8 cellular contexts compared by ENCODE assay signal in the genomic region with DNA sequence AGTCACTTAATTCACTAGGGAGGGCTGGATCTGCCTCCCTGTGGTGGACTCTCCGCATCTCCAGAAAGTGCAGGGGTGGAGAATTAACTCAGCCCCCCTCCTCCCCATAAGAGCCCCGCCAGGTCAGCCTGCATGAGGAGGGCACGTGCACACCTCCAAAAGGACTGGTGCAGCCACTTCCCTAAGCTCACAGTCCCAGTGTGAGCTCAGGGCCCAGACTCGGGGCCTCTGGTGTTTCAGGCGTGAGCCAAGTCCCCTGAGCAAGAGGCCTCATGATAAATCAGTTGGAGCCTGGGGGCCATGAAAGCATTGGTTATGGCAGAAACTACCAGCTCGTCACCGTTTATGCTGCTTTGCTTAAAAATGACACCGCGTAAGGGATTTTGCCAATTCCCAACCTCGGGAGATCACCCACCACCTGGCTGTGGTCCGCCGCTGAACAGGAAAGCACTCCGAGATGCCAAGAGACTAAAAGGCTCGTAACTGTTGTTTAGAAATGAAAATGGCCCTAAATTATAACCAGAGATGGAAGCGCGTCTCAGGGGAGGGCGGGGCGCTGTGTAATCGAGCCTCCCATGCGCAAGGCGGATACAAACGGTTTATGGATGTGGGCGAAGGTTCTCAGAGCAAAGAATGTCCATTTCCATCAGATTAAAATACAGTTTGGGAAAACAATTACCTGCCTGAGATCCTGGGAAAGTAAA.
DNase-seq lines count a peak whose midpoint lies in the region; ATAC-seq and TF ChIP-seq lines count a peak whose summit lies in the region.

No MANE protein-coding gene starts in this region.

- H3K9me3 ChIP-seq in Karpas-422 (ENCODE audit: low read length) (no peaks in the 10 kb centered on the region), hepatocyte (ENCODE audit: low read depth) (no peaks in the 10 kb centered on the region), stomach (no peaks in the 10 kb centered on the region), upper lobe of left lung (no peaks in the 10 kb centered on the region)

- H3K79me2 ChIP-seq in Karpas-422 (ENCODE audit: low read length) = peaks cover 96% of the 10 kb centered on the region
- no peaks in the 10 kb centered on the region for H3K79me2 ChIP-seq in hepatocyte

- peaks cover 43% of the 10 kb centered on the region for H3K4me1 Mint-ChIP-seq in activated CD4-positive, alpha-beta T cell treated with anti-CD3 and anti-CD28 coated beads, Interleukin-2, amount 10 ng/mL, durations not matched to agents 7 days and 5 days

- H3K4me3 Mint-ChIP-seq in activated CD4-positive, alpha-beta T cell treated with anti-CD3 and anti-CD28 coated beads, Interleukin-2, amount 10 ng/mL, durations not matched to agents 7 days and 5 days = no peak overlapping the region

- H4K20me1 ChIP-seq in Karpas-422 (ENCODE audit: insufficient read depth, low read depth, low read length) (peaks cover 41% of the 10 kb centered on the region), hepatocyte (ENCODE audit: insufficient read depth, poor library complexity, severe bottlenecking) (no peaks in the 10 kb centered on the region)

- TF ChIP-seq POLR2A in stomach (IDR thresholded peaks at IDR 0.05) (no peak), upper lobe of left lung (IDR thresholded peaks at IDR 0.05) (no peak)

- POLR2A ChIA-PET in activated CD4-positive, alpha-beta T cell treated with anti-CD3 and anti-CD28 coated beads, Interleukin-2, amount 10 ng/mL, durations not matched to agents 7 days and 5 days (lab: Charles Lee) = no interaction called here

- 60% methylated on average over 23 of the region's 23 CpGs for WGBS in hepatocyte (ENCODE audit: low lambda C conversion rate, missing lambda C conversion rate)
- WGBS in stomach, 5 donors = 55 to 73% (median 65%) methylated on average over 22 to 23 of the region's 23 CpGs
- WGBS in upper lobe of left lung, 2 donors = 83 to 90% methylated on average over 18 to 23 of the region's 23 CpGs

- H3K27me3 Mint-ChIP-seq in activated CD4-positive, alpha-beta T cell treated with anti-CD3 and anti-CD28 coated beads, Interleukin-2, amount 10 ng/mL, durations not matched to agents 7 days and 5 days = no peaks in the 10 kb centered on the region

- H3K36me3 ChIP-seq in Karpas-422 (ENCODE audit: insufficient read depth, low read length) (0 out of 2 replicates have a peak, but pooled peaks cover 4% of the 10 kb centered on the region), hepatocyte (replicated peaks; ENCODE audit: insufficient read depth, low read depth) (no peaks in the 10 kb centered on the region), stomach (no peaks in the 10 kb centered on the region), upper lobe of left lung (no peaks in the 10 kb centered on the region)

- H3K27ac ChIP-seq in Karpas-422 (ENCODE audit: low read length) (peak overlapping the region; percentile 50), VCaP (peak overlapping the region; percentile 19; the same call in 1 of the 2 replicates), hepatocyte (peak overlapping the region; percentile 72), stomach (peak overlapping the region in 3 of 5 donors; percentile 32 to 78 (median 68)), upper lobe of left lung (no peak overlapping the region)

- no peak overlapping the region for H3K27ac Mint-ChIP-seq in activated CD4-positive, alpha-beta T cell treated with anti-CD3 and anti-CD28 coated beads, Interleukin-2, amount 10 ng/mL, durations not matched to agents 7 days and 5 days

- H2AFZ ChIP-seq in Karpas-422 (ENCODE audit: low read length) (no peak overlapping the region), hepatocyte (no peak overlapping the region)

- H3K27me3 ChIP-seq in Karpas-422 (ENCODE audit: low read length) (no peaks in the 10 kb centered on the region), hepatocyte (no peaks in the 10 kb centered on the region), stomach (no peaks in the 10 kb centered on the region), upper lobe of left lung (no peaks in the 10 kb centered on the region)

- ATAC-seq in upper lobe of left lung (ENCODE audit: low FRiP score in 2 of 2) = no peak

- peaks cover 3% of the 10 kb centered on the region for H3K9me3 Mint-ChIP-seq in activated CD4-positive, alpha-beta T cell treated with anti-CD3 and anti-CD28 coated beads, Interleukin-2, amount 10 ng/mL, durations not matched to agents 7 days and 5 days

- CTCF ChIA-PET in activated CD4-positive, alpha-beta T cell treated with anti-CD3 and anti-CD28 coated beads, Interleukin-2, amount 10 ng/mL, durations not matched to agents 7 days and 5 days (lab: Charles Lee) = interaction anchor here (0.6 to 1.4 kb wide), 2 partner anchors 14 to 27 kb away, joined by 3 to 10 read pairs; no protein-coding TSS in a partner anchor

- peaks cover 51% of the 10 kb centered on the region for H3K36me3 Mint-ChIP-seq in activated CD4-positive, alpha-beta T cell treated with anti-CD3 and anti-CD28 coated beads, Interleukin-2, amount 10 ng/mL, durations not matched to agents 7 days and 5 days (ENCODE audit: low read depth)

- TF ChIP-seq CTCF in VCaP (conservative IDR thresholded peaks at IDR 0.05) (no peak), hepatocyte (IDR thresholded peaks at IDR 0.05; ENCODE audit: poor library complexity) (no peak), stomach (IDR thresholded peaks at IDR 0.05) (no peak), upper lobe of left lung (IDR thresholded peaks at IDR 0.05) (no peak)

- H3K4me1 ChIP-seq in Karpas-422 (ENCODE audit: low read length) (peaks cover 89% of the 10 kb centered on the region), hepatocyte (ENCODE audit: insufficient read depth) (peaks cover 31% of the 10 kb centered on the region), stomach (peaks cover 0 to 49% (median 23%) of the 10 kb centered on the region in 4 donors), upper lobe of left lung (peaks cover 0 to 10% (median 0%) of the 10 kb centered on the region in 4 donors)

- H3K4me3 ChIP-seq in Karpas-422 (ENCODE audit: low read length) = no peak overlapping the region
- H3K4me3 ChIP-seq in hepatocyte = no peak overlapping the region
- H3K4me3 ChIP-seq in stomach = peak overlapping the region in 3 of 4 donors; percentile 0 to 21 (median 18)
- H3K4me3 ChIP-seq in upper lobe of left lung = no peak overlapping the region

- no peak overlapping the region for H3K9ac ChIP-seq in Karpas-422 (ENCODE audit: low read length)

- no peaks in the 10 kb centered on the region for H3K9me2 ChIP-seq in Karpas-422 (replicated peaks; ENCODE audit: insufficient read depth, low read length)
- no peaks in the 10 kb centered on the region for H3K9me2 ChIP-seq in hepatocyte (replicated peaks; ENCODE audit: insufficient read depth)

- intact Hi-C loops in stomach (cut with DNase I; ENCODE audit: low total_unique reads) = no loop called here

- H3K4me2 ChIP-seq in Karpas-422 (ENCODE audit: low read depth, low read length, poor library complexity, severe bottlenecking) (peak overlapping the region; percentile 24), hepatocyte (peak overlapping the region; percentile 45)

- DNase-seq in Karpas-422 = peak; percentile 64
- DNase-seq in hepatocyte (ENCODE audit: low spot score) = peak; percentile 75
- DNase-seq in stomach = no peak
- no peak for DNase-seq in activated CD4-positive, alpha-beta T cell treated with anti-CD3 and anti-CD28 coated beads, Interleukin-2, amount 10 ng/mL, durations not matched to agents 7 days and 5 days
- no peak for DNase-seq in NCI-H510A treated with DMSO at 0.1 percent for 48 hours (lab: John Stamatoyannopoulos, UW)
- DNase-seq in GM19238 (ENCODE audit: insufficient read length, low spot score) = no peak
- no peak for DNase-seq in upper lobe of left lung

- no peak for TF ChIP-seq EP300 in stomach (IDR thresholded peaks at IDR 0.05)
- no peak for TF ChIP-seq EP300 in upper lobe of left lung (IDR thresholded peaks at IDR 0.05)

Comparison
In these comparisons a context has a peak if more than half of its experiments do, and no peak if none do; other contexts are left out.
1. DNase-seq: peak in Karpas-422 (single experiment) and hepatocyte (single experiment); none in stomach (single experiment), activated CD4-positive, alpha-beta T cell treated with anti-CD3 and anti-CD28 coated beads, Interleukin-2, amount 10 ng/mL, durations not matched to agents 7 days and 5 days (single experiment), NCI-H510A treated with DMSO at 0.1 percent for 48 hours (single experiment), GM19238 (single experiment) and upper lobe of left lung (0 of 2).
2. H3K27ac ChIP-seq: peak in Karpas-422 (single experiment), VCaP (single experiment), hepatocyte (single experiment) and stomach (3 of 5); none in upper lobe of left lung (0 of 4).
3. H3K4me3 ChIP-seq: peak in stomach (3 of 4); none in Karpas-422 (single experiment), hepatocyte (single experiment) and upper lobe of left lung (0 of 4).